ENCODE assay signal across 16 cellular contexts in genomic region chr17:73227944-73228343, GRCh38. TPM values are rescaled to one million over a fixed set of nuclear protein-coding genes. Genes with fewer than 3 reads are reported as not detected.
DNase-seq lines count a peak whose midpoint lies in the region; ATAC-seq and TF ChIP-seq lines count a peak whose summit lies in the region.
"Had no signal": no experiment of that assay in that cellular context is flagged by ENCODE, and none has a peak within 500 bp of the region (broad histone marks: within the 10 kb centered on the region; RNA-seq: fewer than 3 reads in every experiment).

No MANE protein-coding gene starts in this region.

- peaks cover 63% of the 10 kb centered on the region for H3K4me1 ChIP-seq in CD4-positive, alpha-beta memory T cell (ENCODE audit: insufficient read depth, low read length)
- H3K4me1 ChIP-seq in HUES48 (ENCODE audit: control insufficient read depth, insufficient read depth, low read length) = peaks cover 37% of the 10 kb centered on the region
- peaks cover 46% of the 10 kb centered on the region for H3K4me1 ChIP-seq in adipocyte (ENCODE audit: control insufficient read depth, insufficient read depth, low read length)
- H3K4me1 ChIP-seq in tibial nerve = peaks cover 2 to 63% (median 28%) of the 10 kb centered on the region in 4 donors

- H3K9me3 ChIP-seq in CD4-positive, alpha-beta memory T cell (ENCODE audit: control insufficient read depth in 1 of 2, low read length in 2 of 2) = no peaks in the 10 kb centered on the region
- H3K9me3 ChIP-seq in HUES48 (ENCODE audit: control insufficient read depth, insufficient read depth, low read length) (no peaks in the 10 kb centered on the region), adipocyte (ENCODE audit: control insufficient read depth, low read length) (no peaks in the 10 kb centered on the region), tibial nerve (no peaks in the 10 kb centered on the region)
- H3K9me3 ChIP-seq: transverse colon had no signal

- POLR2A ChIA-PET in CD4-positive, alpha-beta memory T cell (lab: Charles Lee; ENCODE audit: partially characterized antibody) = interaction anchor here (1.1 to 1.6 kb wide), 7 partner anchors 16 to 636 kb away, joined by 3 to 6 read pairs (median 4); partner anchors contain the start of gene COG1

- CTCF ChIA-PET in CD4-positive, alpha-beta memory T cell (lab: Charles Lee; ENCODE audit: partially characterized antibody) = interaction anchor here (1.0 to 3.6 kb wide), 7 partner anchors 11 to 502 kb away, joined by 3 to 19 read pairs (median 6); no protein-coding TSS in a partner anchor

- intact Hi-C loops in CD4-positive, alpha-beta memory T cell (cut with micrococcal nuclease) = no loop called here

- TF ChIP-seq EP300 in tibial nerve (IDR thresholded peaks at IDR 0.05) = no peak

- H3K9ac ChIP-seq in HUES48 (ENCODE audit: low read depth, low read length) (0 out of 2 replicates have a peak overlapping the region, but pooled peaks have one; percentile 42), adipocyte (ENCODE audit: low read length) (peak overlapping the region; percentile 30)

- no peaks in the 10 kb centered on the region for H3K9me3 Mint-ChIP-seq in CD4-positive, alpha-beta memory T cell
- H3K9me3 Mint-ChIP-seq in natural killer cell treated with Interleukin-12 subunit alpha and Interleukin-12 subunit beta and Interleukin-15 and Interleukin-18, amount 100 ng/mL, for 72 hours = no peaks in the 10 kb centered on the region
- H3K9me3 Mint-ChIP-seq: naive thymus-derived CD4-positive, alpha-beta T cell had no signal

- H3K36me3 Mint-ChIP-seq in CD4-positive, alpha-beta memory T cell = peaks cover 8 to 26% of the 10 kb centered on the region in 2 donors
- peaks cover 6% of the 10 kb centered on the region for H3K36me3 Mint-ChIP-seq in natural killer cell treated with Interleukin-12 subunit alpha and Interleukin-12 subunit beta and Interleukin-15 and Interleukin-18, amount 100 ng/mL, for 72 hours

- H3K27ac ChIP-seq in CD4-positive, alpha-beta memory T cell (ENCODE audit: low read depth, low read length) = peak overlapping the region; percentile 5
- no peak overlapping the region for H3K27ac ChIP-seq in HUES48 (ENCODE audit: low read depth, low read length)
- H3K27ac ChIP-seq in tibial nerve = peak overlapping the region in 2 of 4 donors; percentile 38 to 57

- no peaks in the 10 kb centered on the region for H3K27me3 ChIP-seq in CD4-positive, alpha-beta memory T cell (ENCODE audit: insufficient read depth, low read length)
- H3K27me3 ChIP-seq in HUES48 (ENCODE audit: control insufficient read depth, insufficient read depth, low read length) = no peaks in the 10 kb centered on the region
- H3K27me3 ChIP-seq in adipocyte (replicated peaks; ENCODE audit: control insufficient read depth, insufficient read depth, low read length) = no peaks in the 10 kb centered on the region
- no peaks in the 10 kb centered on the region for H3K27me3 ChIP-seq in tibial nerve
- H3K27me3 ChIP-seq: transverse colon had no signal

- peak overlapping the region in 1 of 2 donors; percentile 0 for H3K4me3 ChIP-seq in CD4-positive, alpha-beta memory T cell (ENCODE audit: low read length in 2 of 2)
- no peak overlapping the region for H3K4me3 ChIP-seq in HUES48 (ENCODE audit: low read depth, low read length)
- peak overlapping the region; percentile 51 for H3K4me3 ChIP-seq in adipocyte (ENCODE audit: low read length)
- no peak overlapping the region for H3K4me3 ChIP-seq in tibial nerve
- H3K4me3 ChIP-seq: transverse colon had no signal

- 61 to 65% methylated on average over 6 of the region's 6 CpGs for WGBS in tibial nerve, 2 donors

- no peaks in the 10 kb centered on the region for H3K27me3 Mint-ChIP-seq in CD4-positive, alpha-beta memory T cell
- H3K27me3 Mint-ChIP-seq in natural killer cell treated with Interleukin-12 subunit alpha and Interleukin-12 subunit beta and Interleukin-15 and Interleukin-18, amount 100 ng/mL, for 72 hours = no peaks in the 10 kb centered on the region
- H3K27me3 Mint-ChIP-seq: naive thymus-derived CD4-positive, alpha-beta T cell had no signal

- peak overlapping the region in 5 of 8 donors; percentile 18 to 82 (median 67) for H3K4me3 Mint-ChIP-seq in CD4-positive, alpha-beta memory T cell
- peak overlapping the region; percentile 81 for H3K4me3 Mint-ChIP-seq in natural killer cell treated with Interleukin-12 subunit alpha and Interleukin-12 subunit beta and Interleukin-15 and Interleukin-18, amount 100 ng/mL, for 72 hours

- no peak for TF ChIP-seq POLR2A in tibial nerve (IDR thresholded peaks at IDR 0.05)

- ATAC-seq in natural killer cell treated with Interleukin-12 subunit alpha and Interleukin-12 subunit beta and Interleukin-15 and Interleukin-18, amount 100 ng/mL, for 72 hours = no peak
- no peak for ATAC-seq in activated CD4-positive, CD25-positive, alpha-beta regulatory T cell treated with anti-CD3 and anti-CD28 coated beads, Interleukin-2, amount 50 U/mL, for 24 hours
- ATAC-seq: naive thymus-derived CD4-positive, alpha-beta T cell had no signal

- H3K4me1 Mint-ChIP-seq in CD4-positive, alpha-beta memory T cell = peaks cover 50 to 74% (median 63%) of the 10 kb centered on the region in 4 donors
- H3K4me1 Mint-ChIP-seq in natural killer cell treated with Interleukin-12 subunit alpha and Interleukin-12 subunit beta and Interleukin-15 and Interleukin-18, amount 100 ng/mL, for 72 hours (ENCODE audit: low read depth in 2 of 2) = peaks cover 42 to 66% of the 10 kb centered on the region in 2 donors

- no peak for DNase-seq in CD4-positive, alpha-beta memory T cell
- DNase-seq in adipocyte (ENCODE audit: low read depth) (no peak), tibial nerve (ENCODE audit: low spot score in 2 of 2) (no peak), putamen (ENCODE audit: low spot score) (no peak), EL (no peak)
- no peak for DNase-seq in natural killer cell treated with Interleukin-12 subunit alpha and Interleukin-12 subunit beta and Interleukin-15 and Interleukin-18, amount 100 ng/mL, for 72 hours (ENCODE audit: low spot score)
- DNase-seq: kidney; naive thymus-derived CD4-positive, alpha-beta T cell; NCI-H1930; NCI-H748 treated with DMSO at 0.1 percent for 48 hours; stimulated activated CD4-positive, alpha-beta T cell treated with anti-CD3 and anti-CD28 coated beads, Interleukin-12 subunit alpha, Interleukin-12 subunit beta, amount 100 ng/mL, for 4 hours had no signal

- H3K27ac Mint-ChIP-seq in CD4-positive, alpha-beta memory T cell = peak overlapping the region in 5 of 7 donors; percentile 35 to 78 (median 53)
- H3K27ac Mint-ChIP-seq in natural killer cell treated with Interleukin-12 subunit alpha and Interleukin-12 subunit beta and Interleukin-15 and Interleukin-18, amount 100 ng/mL, for 72 hours = peak overlapping the region; percentile 80 to 95

- H3K36me3 ChIP-seq in CD4-positive, alpha-beta memory T cell (ENCODE audit: insufficient read depth, low read length) = no peaks in the 10 kb centered on the region
- peaks cover 6% of the 10 kb centered on the region; the same call in 1 of the 2 replicates for H3K36me3 ChIP-seq in HUES48 (ENCODE audit: control insufficient read depth, insufficient read depth, low read length)
- no peaks in the 10 kb centered on the region for H3K36me3 ChIP-seq in adipocyte (ENCODE audit: control insufficient read depth, insufficient read depth, low read length, severe bottlenecking)
- H3K36me3 ChIP-seq in tibial nerve = peaks cover 0 to 2% (median 0%) of the 10 kb centered on the region in 3 donors
- H3K36me3 ChIP-seq: transverse colon had no signal

- no peak for TF ChIP-seq CTCF in tibial nerve (IDR thresholded peaks at IDR 0.05)

RNA-seq across cellular contexts. Expression of gene CPSF4L, which starts 33.7 kb away (rescaled TPM):
- total RNA-seq in CD4-positive, alpha-beta memory T cell = not detected
- polyA plus RNA-seq in CD4-positive, alpha-beta memory T cell = not detected
- not detected for total RNA-seq in natural killer cell treated with Interleukin-12 subunit alpha and Interleukin-12 subunit beta and Interleukin-15 and Interleukin-18, amount 100 ng/mL, for 72 hours
- not detected for total RNA-seq in tibial nerve
- total RNA-seq: Calu3; kidney; naive thymus-derived CD4-positive, alpha-beta T cell; transverse colon had no signal
- polyA plus RNA-seq: aorta; naive thymus-derived CD4-positive, alpha-beta T cell had no signal

RNA-seq across cellular contexts. Expression of gene COG1, which starts 35.1 kb away (rescaled TPM):
- total RNA-seq in CD4-positive, alpha-beta memory T cell = 10 to 100 TPM; 76.2 to 81.6 TPM
- 10 to 100 TPM; 13.1 to 38.1 TPM for polyA plus RNA-seq in CD4-positive, alpha-beta memory T cell
- 10 to 100 TPM; 27.4 to 28.0 TPM for total RNA-seq in natural killer cell treated with Interleukin-12 subunit alpha and Interleukin-12 subunit beta and Interleukin-15 and Interleukin-18, amount 100 ng/mL, for 72 hours
- total RNA-seq in tibial nerve = 10 to 100 TPM; 23.6 to 46.2 (median 28.6) TPM
